Comparison of ENCODE assay signal across 33 cellular contexts in the genomic region with DNA sequence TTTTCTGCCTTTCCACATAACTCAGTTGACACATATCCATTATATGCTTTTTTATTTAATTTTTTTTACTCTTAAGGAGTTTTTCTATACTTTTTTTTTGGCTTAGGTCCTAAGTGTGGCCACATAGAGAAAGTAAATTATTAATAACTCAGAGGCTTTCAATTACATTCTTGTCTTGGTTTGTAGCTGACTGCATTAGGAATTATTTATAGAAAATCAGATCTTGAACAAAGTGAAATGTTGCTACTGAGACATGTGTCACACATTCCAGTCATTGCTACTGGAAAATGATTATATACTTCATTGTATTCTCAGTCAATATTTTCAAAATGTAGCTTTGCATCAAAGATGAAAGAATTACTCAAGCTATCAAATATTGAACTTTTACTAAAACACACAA.
"Had no signal": no experiment of that assay in that cellular context is flagged by ENCODE, and none has a peak within 500 bp of the region (broad histone marks: within the 10 kb centered on the region; RNA-seq: fewer than 3 reads in every experiment).

No MANE protein-coding gene starts in this region.

- FAIRE-seq: TTC549 had no signal

- DNase-seq: activated CD4-positive, alpha-beta memory T cell treated with anti-CD3 and anti-CD28 coated beads, Interleukin-2, amount 10 ng/mL, durations not matched to agents 7 days and 5 days; activated CD4-positive, alpha-beta T cell treated with anti-CD3 and anti-CD28 coated beads for 1 hour; activated CD4-positive, alpha-beta T cell treated with anti-CD3 and anti-CD28 coated beads for 36 hours; activated CD4-positive, alpha-beta T cell treated with anti-CD3 and anti-CD28 coated beads for 48 hours; activated CD4-positive, alpha-beta T cell treated with anti-CD3 and anti-CD28 coated beads, Interleukin-2, amount 10 ng/mL, durations not matched to agents 7 days and 5 days; activated CD4-positive, alpha-beta T cell treated with anti-CD3 and anti-CD28 coated beads, Interleukin-2, amount 50 U/mL, for 48 hours; activated CD4-positive, CD25-positive, alpha-beta regulatory T cell; activated CD8-positive, alpha-beta memory T cell treated with anti-CD3 and anti-CD28 coated beads for 24 hours; activated CD8-positive, alpha-beta memory T cell treated with anti-CD3 and anti-CD28 coated beads, Interleukin-2, amount 10 ng/mL, durations not matched to agents 7 days and 5 days; activated CD8-positive, alpha-beta memory T cell treated with anti-CD3 and anti-CD28 coated beads, Interleukin-2, amount 50 U/mL, for 48 hours; activated CD8-positive, alpha-beta T cell treated with anti-CD3 and anti-CD28 coated beads, Interleukin-2, amount 10 ng/mL, durations not matched to agents 7 days and 5 days; activated effector memory CD4-positive, alpha-beta T cell treated with Interleukin-2 at 50 U/mL for 16 hours; activated gamma-delta T cell; activated naive CD4-positive, alpha-beta T cell treated with anti-CD3 and anti-CD28 coated beads, Interleukin-2, amount 10 ng/mL, durations not matched to agents 7 days and 5 days; activated naive CD4-positive, alpha-beta T cell treated with Interleukin-2 at 50 U/mL for 16 hours; activated naive CD8-positive, alpha-beta T cell treated with anti-CD3 and anti-CD28 coated beads, Interleukin-2, amount 10 ng/mL, durations not matched to agents 7 days and 5 days; activated naive CD8-positive, alpha-beta T cell treated with anti-CD3 and anti-CD28 coated beads, Interleukin-2, amount 50 U/mL, for 24 hours; activated T-cell treated with anti-CD3 and anti-CD28 coated beads, Interleukin-2, amount 50 U/mL, for 24 hours; activated T-cell treated with anti-CD3 and anti-CD28 coated beads, Interleukin-2, amount 50 U/mL, for 48 hours; amygdala; anterior cingulate cortex; body of pancreas; brain microvascular endothelial cell; central memory CD4-positive, alpha-beta T cell; T-helper 1 cell; T-helper 2 cell; T-helper 9 cell; WERI-Rb-1 had no signal

- H3K9me3 ChIP-seq: ascending aorta, body of pancreas, breast epithelium had no signal

- ATAC-seq: activated CD4-positive, alpha-beta T cell treated with anti-CD3 and anti-CD28 coated beads for 36 hours; activated CD4-positive, CD25-positive, alpha-beta regulatory T cell treated with anti-CD3 and anti-CD28 coated beads, Interleukin-2, amount 50 U/mL, for 24 hours; activated CD8-positive, alpha-beta memory T cell treated with anti-CD3 and anti-CD28 coated beads, Interleukin-2, amount 10 ng/mL, durations not matched to agents 7 days and 5 days; activated CD8-positive, alpha-beta T cell treated with anti-CD3 and anti-CD28 coated beads, Interleukin-2, amount 10 ng/mL, durations not matched to agents 7 days and 5 days; activated naive CD8-positive, alpha-beta T cell treated with anti-CD3 and anti-CD28 coated beads, Interleukin-2, amount 50 U/mL, for 24 hours; body of pancreas; WTC11 had no signal

- H3K36me3 ChIP-seq: ascending aorta, brain microvascular endothelial cell, breast epithelium, WERI-Rb-1 had no signal

- H3K27ac ChIP-seq: ascending aorta, body of pancreas, brain microvascular endothelial cell, breast epithelium, WERI-Rb-1 had no signal

- H3K27me3 ChIP-seq: ascending aorta, body of pancreas, brain microvascular endothelial cell, breast epithelium had no signal

- H3K4me3 ChIP-seq: ascending aorta, body of pancreas, breast epithelium had no signal

- H3K4me1 ChIP-seq: ascending aorta, body of pancreas, breast epithelium had no signal
